In the genomic region with DNA sequence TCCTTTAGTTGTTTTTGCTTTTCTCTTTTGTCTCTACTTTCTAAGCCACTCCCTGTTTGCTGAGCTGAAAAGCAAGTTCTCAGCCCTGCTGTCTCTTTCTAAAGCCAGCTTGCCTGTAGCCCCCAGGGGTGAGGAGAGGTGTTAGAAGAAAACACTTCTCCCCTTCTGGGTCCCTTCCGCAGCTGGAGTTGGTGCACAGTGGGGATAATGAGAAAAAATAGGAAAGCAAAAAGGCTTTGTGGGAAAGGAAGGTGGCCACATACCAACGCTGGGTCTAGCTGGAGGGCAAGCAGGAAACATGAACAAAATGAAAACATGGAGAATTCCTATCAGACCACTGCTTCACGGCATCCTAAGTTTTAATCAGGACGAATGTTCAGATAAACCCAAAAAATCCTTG, we compare ENCODE assay signal across 9 cellular contexts. TPM values are rescaled to one million over a fixed set of nuclear protein-coding genes. Genes with fewer than 3 reads are reported as not detected.
DNase-seq lines count a peak whose midpoint lies in the region; ATAC-seq and TF ChIP-seq lines count a peak whose summit lies in the region.
"Had no signal": no experiment of that assay in that cellular context is flagged by ENCODE, and none has a peak within 500 bp of the region (broad histone marks: within the 10 kb centered on the region; RNA-seq: fewer than 3 reads in every experiment).

No MANE protein-coding gene starts in this region.

- intact Hi-C loops in CD4-positive, alpha-beta T cell (cut with DNase I, micrococcal nuclease), result loop anchor here in 1 of 2 experiments (5.0 kb wide), 1 partner anchor 37 kb away; no protein-coding TSS in a partner anchor
- intact Hi-C loops in natural killer cell (cut with micrococcal nuclease), result loop anchor here (2.0 to 5.0 kb wide), 3 partner anchors 15 to 547 kb away; partner anchors contain the start of gene SLC20A1

- DNase-seq in CD4-positive, alpha-beta T cell, result no peak
- DNase-seq in H7 (peak; percentile 38), natural killer cell (no peak), WTC11 (ENCODE audit: low spot score) (no peak), SW 1271 (lab: John Stamatoyannopoulos, UW) (no peak)
- no peak for DNase-seq in activated naive CD8-positive, alpha-beta T cell treated with anti-CD3 and anti-CD28 coated beads for 36 hours
- DNase-seq: amniotic stem cell had no signal

- no peaks in the 10 kb centered on the region for H3K27me3 Mint-ChIP-seq in CD4-positive, alpha-beta T cell
- H3K27me3 Mint-ChIP-seq in activated naive CD8-positive, alpha-beta T cell treated with anti-CD3 and anti-CD28 coated beads for 36 hours, result no peaks in the 10 kb centered on the region
- H3K27me3 Mint-ChIP-seq in natural killer cell (ENCODE audit: low read depth in 2 of 2), result no peaks in the 10 kb centered on the region
- no peaks in the 10 kb centered on the region; the same call in 1 of the 2 replicates for H3K27me3 Mint-ChIP-seq in WTC11 (ENCODE audit: low read depth)

- H3K4me1 Mint-ChIP-seq in CD4-positive, alpha-beta T cell (ENCODE audit: low read depth), result peaks cover 86% of the 10 kb centered on the region
- H3K4me1 Mint-ChIP-seq in activated naive CD8-positive, alpha-beta T cell treated with anti-CD3 and anti-CD28 coated beads for 36 hours, result peaks cover 55% of the 10 kb centered on the region
- H3K4me1 Mint-ChIP-seq in natural killer cell (peaks cover 92 to 99% of the 10 kb centered on the region in 2 donors), WTC11 (peaks cover 26% of the 10 kb centered on the region)

- peak overlapping the region; percentile 87 for H3K4me3 Mint-ChIP-seq in CD4-positive, alpha-beta T cell
- H3K4me3 Mint-ChIP-seq in activated naive CD8-positive, alpha-beta T cell treated with anti-CD3 and anti-CD28 coated beads for 36 hours, result no peak overlapping the region
- H3K4me3 Mint-ChIP-seq in natural killer cell (peak overlapping the region; percentile 95), WTC11 (no peak overlapping the region)

- no peaks in the 10 kb centered on the region for H3K27me3 ChIP-seq in CD4-positive, alpha-beta T cell (ENCODE audit: control insufficient read depth, insufficient read depth, low read length)
- H3K27me3 ChIP-seq in H7 (ENCODE audit: control insufficient read depth, insufficient read depth, low read length), result no peaks in the 10 kb centered on the region

- POLR2A ChIA-PET in CD4-positive, alpha-beta T cell (lab: Charles Lee), result interaction anchor here (1.4 to 14.2 kb wide), 5 partner anchors 16 to 575 kb away, joined by 4 to 239 read pairs (median 8); partner anchors contain the start of genes CHCHD5, SLC20A1 and TMEM87B
- POLR2A ChIA-PET in WTC11 (lab: Charles Lee), result no interaction called here

- no peaks in the 10 kb centered on the region for H3K9me3 Mint-ChIP-seq in CD4-positive, alpha-beta T cell
- H3K9me3 Mint-ChIP-seq in activated naive CD8-positive, alpha-beta T cell treated with anti-CD3 and anti-CD28 coated beads for 36 hours, result no peaks in the 10 kb centered on the region
- H3K9me3 Mint-ChIP-seq in natural killer cell, result no peaks in the 10 kb centered on the region
- no peaks in the 10 kb centered on the region for H3K9me3 Mint-ChIP-seq in WTC11

- H3K36me3 ChIP-seq in H7 (replicated peaks; ENCODE audit: control insufficient read depth, insufficient read depth, low read length), result no peaks in the 10 kb centered on the region

- H3K36me3 Mint-ChIP-seq in CD4-positive, alpha-beta T cell (ENCODE audit: low read depth), result peaks cover 4% of the 10 kb centered on the region
- H3K36me3 Mint-ChIP-seq in activated naive CD8-positive, alpha-beta T cell treated with anti-CD3 and anti-CD28 coated beads for 36 hours, result no peaks in the 10 kb centered on the region
- H3K36me3 Mint-ChIP-seq in natural killer cell, result no peaks in the 10 kb centered on the region
- H3K36me3 Mint-ChIP-seq in WTC11, result no peaks in the 10 kb centered on the region

- no peak for ATAC-seq in CD4-positive, alpha-beta T cell (ENCODE audit: poor library complexity)
- ATAC-seq in natural killer cell (no peak), WTC11 (no peak), GM21825 (IDR thresholded peaks at IDR 0.05; ENCODE audit: unreplicated experiment) (no peak), HG02571 (IDR thresholded peaks at IDR 0.05; ENCODE audit: unreplicated experiment) (no peak)

- H3K27ac ChIP-seq in CD4-positive, alpha-beta T cell (ENCODE audit: low read depth, low read length), result peak overlapping the region; percentile 54

- CTCF ChIA-PET in CD4-positive, alpha-beta T cell (lab: Charles Lee), result interaction anchor here (1.1 to 3.9 kb wide), 3 partner anchors 15 to 107 kb away, joined by 3 to 28 read pairs (median 3); partner anchors contain the start of gene SLC20A1
- CTCF ChIA-PET in WTC11 (lab: Charles Lee), result interaction anchor here (0.7 to 9.5 kb wide), 6 partner anchors 10 to 312 kb away, joined by 3 to 143 read pairs (median 11); partner anchors contain the start of gene SLC20A1

- no peak for TF ChIP-seq CTCF in CD4-positive, alpha-beta T cell (IDR thresholded peaks at IDR 0.05)
- TF ChIP-seq CTCF in natural killer cell (IDR thresholded peaks at IDR 0.05) (no peak), WTC11 (IDR thresholded peaks at IDR 0.05) (no peak)

- H3K27ac Mint-ChIP-seq in CD4-positive, alpha-beta T cell, result peak overlapping the region; percentile 93
- H3K27ac Mint-ChIP-seq in activated naive CD8-positive, alpha-beta T cell treated with anti-CD3 and anti-CD28 coated beads for 36 hours, result peak overlapping the region; percentile 58
- H3K27ac Mint-ChIP-seq in natural killer cell (peak overlapping the region; percentile 96), WTC11 (no peak overlapping the region)

- no peak overlapping the region for H3K4me3 ChIP-seq in H7 (ENCODE audit: insufficient read depth, low read depth, low read length)

- no peaks in the 10 kb centered on the region for H3K9me3 ChIP-seq in CD4-positive, alpha-beta T cell (ENCODE audit: control insufficient read depth, low read length)

TF ChIP-seq in WTC11, 78 proteins besides CTCF, POLR2A, EP300 and RAD21:
- TF ChIP-seq ZNF317 (CRISPR knock-in tag; IDR thresholded peaks at IDR 0.05; ENCODE audit: borderline replicate concordance, low read depth) (no peak), NFYB (CRISPR knock-in tag; conservative IDR thresholded peaks at IDR 0.05; ENCODE audit: low read depth) (no peak), ZBTB21 (CRISPR knock-in tag; IDR thresholded peaks at IDR 0.05; ENCODE audit: borderline replicate concordance) (no peak), ZNF263 (CRISPR knock-in tag; IDR thresholded peaks at IDR 0.05; ENCODE audit: low read depth) (no peak), RORB (CRISPR knock-in tag; IDR thresholded peaks at IDR 0.05) (no peak), CREB1 (CRISPR knock-in tag; IDR thresholded peaks at IDR 0.05) (no peak), SP1 (CRISPR knock-in tag; conservative IDR thresholded peaks at IDR 0.05) (no peak), SMAD3 (CRISPR knock-in tag; IDR thresholded peaks at IDR 0.05; ENCODE audit: borderline replicate concordance) (no peak), IRF1 (CRISPR knock-in tag; IDR thresholded peaks at IDR 0.05) (no peak)

RNA-seq across cellular contexts. Expression of gene SLC20A1, which starts 15.5 kb away (rescaled TPM):
- total RNA-seq in CD4-positive, alpha-beta T cell, result 100 to 1,000 TPM; 130 to 139 TPM
- total RNA-seq in H7 (2014; rRNA removed; shearing (Covaris generic)), result 33.6 and 34.3 TPM in 2 replicates
- 10 to 100 TPM; 81.8 to 84.6 TPM for total RNA-seq in activated naive CD8-positive, alpha-beta T cell treated with anti-CD3 and anti-CD28 coated beads for 36 hours
- total RNA-seq in natural killer cell, result 100 to 1,000 TPM; 193 to 241 (median 233) TPM
- total RNA-seq in WTC11 (2021), result 59.9 to 64.4 TPM (median 60.1 TPM) in 3 replicates

RNA-seq across cellular contexts. Expression of gene CHCHD5, which starts 45.9 kb away (rescaled TPM):
- 10 to 100 TPM; 13.4 to 14.3 TPM for total RNA-seq in CD4-positive, alpha-beta T cell
- total RNA-seq in H7 (2014; rRNA removed; shearing (Covaris generic)), result 19.0 and 40.9 TPM in 2 replicates
- total RNA-seq in activated naive CD8-positive, alpha-beta T cell treated with anti-CD3 and anti-CD28 coated beads for 36 hours, result 10 to 100 TPM; 34.9 to 40.5 TPM
- total RNA-seq in natural killer cell (10 to 100 TPM; 21.9 to 24.1 (median 22.4) TPM), WTC11 (2021) (33.2 to 36.5 TPM (median 33.7 TPM) in 3 replicates)

Comparison
In these comparisons a context has a peak if more than half of its experiments do, and no peak if none do; other contexts are left out.
1. H3K4me3 Mint-ChIP-seq: peak in CD4-positive, alpha-beta T cell (single experiment) and natural killer cell (single experiment); none in activated naive CD8-positive, alpha-beta T cell treated with anti-CD3 and anti-CD28 coated beads for 36 hours (single experiment) and WTC11 (single experiment).